In the genomic region with DNA sequence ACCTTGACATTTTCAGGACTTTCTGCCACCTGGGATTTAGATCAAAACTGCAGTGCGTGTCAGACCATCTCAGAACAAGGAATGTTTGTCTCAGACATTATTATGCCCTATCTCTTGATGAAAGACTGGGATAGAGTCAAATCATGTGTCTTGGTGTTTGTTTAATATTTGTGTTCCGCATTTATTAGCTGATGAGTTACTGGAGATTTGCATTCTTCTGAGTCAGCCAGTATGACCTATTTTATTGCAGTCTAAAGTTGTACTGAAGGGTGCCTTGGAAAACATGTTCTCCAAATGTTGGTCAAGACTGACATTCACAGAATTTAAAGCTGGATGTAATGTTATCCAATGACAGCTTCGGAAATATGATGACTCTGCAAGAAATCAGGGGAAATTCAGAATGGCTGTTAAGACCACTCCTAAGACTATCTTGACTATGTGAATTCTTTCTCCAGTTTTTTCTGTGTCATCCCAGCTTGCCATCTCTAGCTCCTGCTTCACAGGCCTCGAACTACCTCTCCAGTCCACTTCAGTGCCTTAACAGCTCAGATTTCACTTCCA, we compare ENCODE assay signal across 1 cellular context.
TF ChIP-seq lines count a peak whose summit lies in the region.

No MANE protein-coding gene starts in this region.

TF ChIP-seq in GM23338, 12 proteins besides CTCF, POLR2A, EP300 and RAD21 (continued from another document):
- TF ChIP-seq, protein P1, sequence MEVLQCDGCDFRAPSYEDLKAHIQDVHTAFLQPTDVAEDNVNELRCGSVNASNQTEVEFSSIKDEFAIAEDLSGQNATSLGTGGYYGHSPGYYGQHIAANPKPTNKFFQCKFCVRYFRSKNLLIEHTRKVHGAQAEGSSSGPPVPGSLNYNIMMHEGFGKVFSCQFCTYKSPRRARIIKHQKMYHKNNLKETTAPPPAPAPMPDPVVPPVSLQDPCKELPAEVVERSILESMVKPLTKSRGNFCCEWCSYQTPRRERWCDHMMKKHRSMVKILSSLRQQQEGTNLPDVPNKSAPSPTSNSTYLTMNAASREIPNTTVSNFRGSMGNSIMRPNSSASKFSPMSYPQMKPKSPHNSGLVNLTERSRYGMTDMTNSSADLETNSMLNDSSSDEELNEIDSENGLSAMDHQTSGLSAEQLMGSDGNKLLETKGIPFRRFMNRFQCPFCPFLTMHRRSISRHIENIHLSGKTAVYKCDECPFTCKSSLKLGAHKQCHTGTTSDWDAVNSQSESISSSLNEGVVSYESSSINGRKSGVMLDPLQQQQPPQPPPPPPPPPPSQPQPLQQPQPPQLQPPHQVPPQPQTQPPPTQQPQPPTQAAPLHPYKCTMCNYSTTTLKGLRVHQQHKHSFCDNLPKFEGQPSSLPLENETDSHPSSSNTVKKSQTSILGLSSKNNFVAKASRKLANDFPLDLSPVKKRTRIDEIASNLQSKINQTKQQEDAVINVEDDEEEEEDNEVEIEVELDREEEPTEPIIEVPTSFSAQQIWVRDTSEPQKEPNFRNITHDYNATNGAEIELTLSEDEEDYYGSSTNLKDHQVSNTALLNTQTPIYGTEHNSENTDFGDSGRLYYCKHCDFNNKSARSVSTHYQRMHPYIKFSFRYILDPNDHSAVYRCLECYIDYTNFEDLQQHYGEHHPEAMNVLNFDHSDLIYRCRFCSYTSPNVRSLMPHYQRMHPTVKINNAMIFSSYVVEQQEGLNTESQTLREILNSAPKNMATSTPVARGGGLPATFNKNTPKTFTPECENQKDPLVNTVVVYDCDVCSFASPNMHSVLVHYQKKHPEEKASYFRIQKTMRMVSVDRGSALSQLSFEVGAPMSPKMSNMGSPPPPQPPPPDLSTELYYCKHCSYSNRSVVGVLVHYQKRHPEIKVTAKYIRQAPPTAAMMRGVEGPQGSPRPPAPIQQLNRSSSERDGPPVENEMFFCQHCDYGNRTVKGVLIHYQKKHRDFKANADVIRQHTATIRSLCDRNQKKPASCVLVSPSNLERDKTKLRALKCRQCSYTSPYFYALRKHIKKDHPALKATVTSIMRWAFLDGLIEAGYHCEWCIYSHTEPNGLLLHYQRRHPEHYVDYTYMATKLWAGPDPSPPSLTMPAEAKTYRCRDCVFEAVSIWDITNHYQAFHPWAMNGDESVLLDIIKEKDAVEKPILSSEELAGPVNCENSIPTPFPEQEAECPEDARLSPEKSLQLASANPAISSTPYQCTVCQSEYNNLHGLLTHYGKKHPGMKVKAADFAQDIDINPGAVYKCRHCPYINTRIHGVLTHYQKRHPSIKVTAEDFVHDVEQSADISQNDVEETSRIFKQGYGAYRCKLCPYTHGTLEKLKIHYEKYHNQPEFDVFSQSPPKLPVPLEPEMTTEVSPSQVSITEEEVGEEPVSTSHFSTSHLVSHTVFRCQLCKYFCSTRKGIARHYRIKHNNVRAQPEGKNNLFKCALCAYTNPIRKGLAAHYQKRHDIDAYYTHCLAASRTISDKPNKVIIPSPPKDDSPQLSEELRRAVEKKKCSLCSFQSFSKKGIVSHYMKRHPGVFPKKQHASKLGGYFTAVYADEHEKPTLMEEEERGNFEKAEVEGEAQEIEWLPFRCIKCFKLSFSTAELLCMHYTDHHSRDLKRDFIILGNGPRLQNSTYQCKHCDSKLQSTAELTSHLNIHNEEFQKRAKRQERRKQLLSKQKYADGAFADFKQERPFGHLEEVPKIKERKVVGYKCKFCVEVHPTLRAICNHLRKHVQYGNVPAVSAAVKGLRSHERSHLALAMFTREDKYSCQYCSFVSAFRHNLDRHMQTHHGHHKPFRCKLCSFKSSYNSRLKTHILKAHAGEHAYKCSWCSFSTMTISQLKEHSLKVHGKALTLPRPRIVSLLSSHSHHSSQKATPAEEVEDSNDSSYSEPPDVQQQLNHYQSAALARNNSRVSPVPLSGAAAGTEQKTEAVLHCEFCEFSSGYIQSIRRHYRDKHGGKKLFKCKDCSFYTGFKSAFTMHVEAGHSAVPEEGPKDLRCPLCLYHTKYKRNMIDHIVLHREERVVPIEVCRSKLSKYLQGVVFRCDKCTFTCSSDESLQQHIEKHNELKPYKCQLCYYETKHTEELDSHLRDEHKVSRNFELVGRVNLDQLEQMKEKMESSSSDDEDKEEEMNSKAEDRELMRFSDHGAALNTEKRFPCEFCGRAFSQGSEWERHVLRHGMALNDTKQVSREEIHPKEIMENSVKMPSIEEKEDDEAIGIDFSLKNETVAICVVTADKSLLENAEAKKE (CRISPR knock-in tag; IDR thresholded peaks at IDR 0.05): no peak
- TF ChIP-seq STAT1 (IDR thresholded peaks at IDR 0.05; ENCODE audit: unreplicated experiment) (no peak), ZNF331 (CRISPR knock-in tag; IDR thresholded peaks at IDR 0.05; ENCODE audit: low read depth) (no peak), POLR2AphosphoS5 (IDR thresholded peaks at IDR 0.05; ENCODE audit: low read depth) (no peak), ZNF114 (CRISPR knock-in tag; IDR thresholded peaks at IDR 0.05) (no peak), EZH2 (IDR thresholded peaks at IDR 0.05; ENCODE audit: low read depth, unreplicated experiment) (no peak), NANOG (IDR thresholded peaks at IDR 0.05; ENCODE audit: borderline replicate concordance) (no peak)
